7 cellular contexts compared by ENCODE assay signal in genomic region chr7:131634197-131634596, GRCh38.
DNase-seq lines count a peak whose midpoint lies in the region; ATAC-seq, FAIRE-seq and TF ChIP-seq lines count a peak whose summit lies in the region.
"Not testable (repeated sequence)": the region's sequence is repeated elsewhere in the genome, so short reads cannot be mapped to it uniquely, and the experiment has no call there.

No MANE protein-coding gene starts in this region.

- 0 out of 2 replicates have a peak overlapping the region, but pooled peaks have one; percentile 32 for H3K56ac ChIP-seq in IMR-90 (ENCODE audit: extremely low read depth, insufficient read depth, low read length)

- intact Hi-C loops in IMR-90 (cut with micrococcal nuclease); K562 (cut with micrococcal nuclease): not testable (repeated sequence)
- intact Hi-C loops in heart left ventricle (cut with DNase I), result loop anchor here in 2 of 10 donors (5.0 kb wide), 2 partner anchors 77 to 87 kb away; partner anchors contain the start of gene PODXL (in 1 of the 2)

- not testable (repeated sequence) for H2BK12ac ChIP-seq in trophoblast cell (ENCODE audit: low read length)

- TF ChIP-seq CTCF in IMR-90 (conservative IDR thresholded peaks at IDR 0.05; ENCODE audit: low read depth, low read length); K562 (IDR thresholded peaks at IDR 0.05 in 2 of 3, conservative IDR thresholded peaks at IDR 0.05 in 1 of 3; ENCODE audit: insufficient read depth in 2 of 3, low read depth in 1 of 3, low read length in 3 of 3); heart left ventricle (IDR thresholded peaks at IDR 0.05): not testable (repeated sequence)

- not testable (repeated sequence) for H3K4me2 ChIP-seq in IMR-90 (ENCODE audit: low read depth, low read length); K562 (ENCODE audit: insufficient read depth, low read length); trophoblast cell (ENCODE audit: low read length)

- not testable (repeated sequence) for H4K5ac ChIP-seq in IMR-90 (ENCODE audit: low read depth, low read length)

- in situ Hi-C loops in IMR-90 (cut with MboI; ENCODE audit: low sequenced_read_pairs); K562 (cut with MboI): not testable (repeated sequence)

- peak overlapping the region; percentile 42 for H3K14ac ChIP-seq in IMR-90 (replicated peaks; ENCODE audit: low read depth, low read length)
- not testable (repeated sequence) for H3K14ac ChIP-seq in trophoblast cell (ENCODE audit: low read length)

- 0 out of 3 replicates have a peak overlapping the region, but pooled peaks have one; percentile 74 for H2BK15ac ChIP-seq in IMR-90 (ENCODE audit: low read depth, low read length)

- not testable (repeated sequence) for H3K9ac ChIP-seq in IMR-90 (ENCODE audit: low read depth, low read length); K562 (ENCODE audit: insufficient read depth in 1 of 2, low read depth in 2 of 2, low read length in 2 of 2); trophoblast cell (ENCODE audit: low read length)
- peak overlapping the region; percentile 34 for H3K9ac ChIP-seq in SK-N-MC (ENCODE audit: insufficient read length)

- TF ChIP-seq RAD21 in IMR-90 (IDR thresholded peaks at IDR 0.05; ENCODE audit: low read length); K562 (CRISPR knock-in tag; conservative IDR thresholded peaks at IDR 0.05 in 1 of 2, IDR thresholded peaks at IDR 0.05 in 1 of 2): not testable (repeated sequence)

- not testable (repeated sequence) for H3K27me3 ChIP-seq in ACC112 (ENCODE audit: insufficient read depth, low read length); IMR-90 (ENCODE audit: control insufficient read depth, insufficient read depth, low read length); heart left ventricle; trophoblast cell (ENCODE audit: insufficient read depth, low read length)
- H3K27me3 ChIP-seq in K562 (ENCODE audit: control insufficient read depth in 2 of 2, insufficient read depth in 2 of 2, low read length in 2 of 2), result peaks cover 33 to 72% of the 10 kb centered on the region in 2 experiments

- not testable (repeated sequence) for DNase-seq in IMR-90; SK-N-MC (ENCODE audit: low read depth, low spot score); K562 (ENCODE audit: extremely low read depth in 1 of 4, low spot score in 3 of 4); heart left ventricle; trophoblast cell

- not testable (repeated sequence) for TF ChIP-seq POLR2A in IMR-90 (IDR thresholded peaks at IDR 0.05; ENCODE audit: low read depth, low read length); K562 (conservative IDR thresholded peaks at IDR 0.05); heart left ventricle (IDR thresholded peaks at IDR 0.05)

- peak overlapping the region; percentile 87 for H3K27ac ChIP-seq in ACC112 (ENCODE audit: low read depth, low read length)
- H3K27ac ChIP-seq in IMR-90 (ENCODE audit: insufficient read depth, low read length); K562 (ENCODE audit: extremely low read depth, low read depth, low read length); trophoblast cell (ENCODE audit: low read depth, low read length): not testable (repeated sequence)
- peak overlapping the region; percentile 96 for H3K27ac ChIP-seq in SK-N-MC
- peak overlapping the region in 7 of 12 donors; percentile 43 to 79 (median 72) for H3K27ac ChIP-seq in heart left ventricle
- peak overlapping the region; percentile 69 for H3K27ac ChIP-seq in mesodermal cell (ENCODE audit: low read depth, low read length, severe bottlenecking)

- ATAC-seq in IMR-90 (ENCODE audit: low read depth); K562; heart left ventricle: not testable (repeated sequence)

- H2BK120ac ChIP-seq in IMR-90 (ENCODE audit: low read depth, low read length), result peak overlapping the region; percentile 87; the same call in 1 of the 2 replicates
- not testable (repeated sequence) for H2BK120ac ChIP-seq in trophoblast cell (ENCODE audit: insufficient read depth, low read length, poor library complexity)

- not testable (repeated sequence) for H4K20me1 ChIP-seq in IMR-90 (ENCODE audit: insufficient read depth, low read length)
- H4K20me1 ChIP-seq in K562 (replicated peaks; ENCODE audit: control insufficient read depth, insufficient read depth, low read length), result peaks cover 17% of the 10 kb centered on the region

- not testable (repeated sequence) for FAIRE-seq in K562 (lab: Jason Lieb, UNC)

- not testable (repeated sequence) for H4K12ac ChIP-seq in trophoblast cell (ENCODE audit: low read depth, low read length)

- not testable (repeated sequence) for H2AK9ac ChIP-seq in IMR-90 (replicated peaks; ENCODE audit: low read depth, low read length, poor library complexity)

- dilution Hi-C loops in IMR-90 (cut with HindIII; ENCODE audit: low sequenced_read_pairs, unreplicated experiment), result not testable (repeated sequence)

- not testable (repeated sequence) for H3K18ac ChIP-seq in IMR-90 (ENCODE audit: low read depth, low read length); trophoblast cell (ENCODE audit: low read length)

- BruUV-seq in IMR-90 (replicated peaks; lab: Mats Ljungman, UMichigan); K562 (replicated peaks; lab: Mats Ljungman, UMichigan): not testable (repeated sequence)

- H3K9me1 ChIP-seq in IMR-90 (ENCODE audit: insufficient read depth, low read length), result peaks cover 24% of the 10 kb centered on the region
- H3K9me1 ChIP-seq in K562 (ENCODE audit: control insufficient read depth, insufficient read depth, low read length), result not testable (repeated sequence)

- H3K4me1 ChIP-seq in ACC112 (ENCODE audit: control insufficient read depth, insufficient read depth, low read length, unreplicated experiment) (peaks cover 39% of the 10 kb centered on the region), IMR-90 (ENCODE audit: control insufficient read depth, insufficient read depth, low read length) (peaks cover 17% of the 10 kb centered on the region), heart left ventricle (peaks cover 0 to 54% (median 29%) of the 10 kb centered on the region in 12 donors), mesodermal cell (ENCODE audit: control insufficient read depth, insufficient read depth, low read length, poor library complexity, severe bottlenecking) (peaks cover 39% of the 10 kb centered on the region), trophoblast cell (ENCODE audit: control insufficient read depth in 1 of 2, insufficient read depth in 2 of 2, low read length in 2 of 2) (peaks cover 40 to 47% of the 10 kb centered on the region in 2 experiments)
- H3K4me1 ChIP-seq in K562 (replicated peaks in 1 of 2; ENCODE audit: control insufficient read depth in 2 of 2, insufficient read depth in 2 of 2, low read length in 2 of 2), result not testable (repeated sequence)

- H3K79me1 ChIP-seq in IMR-90 (ENCODE audit: low read depth in 1 of 2, low read length in 2 of 2), result not testable (repeated sequence)
- peaks cover 31% of the 10 kb centered on the region for H3K79me1 ChIP-seq in trophoblast cell (ENCODE audit: low read length)

- TF ChIP-seq EP300 in K562 (IDR thresholded peaks at IDR 0.05; ENCODE audit: low read length), result not testable (repeated sequence)

- H3K4ac ChIP-seq in IMR-90 (ENCODE audit: low read depth, low read length), result peak overlapping the region; percentile 74; the same call in 1 of the 2 replicates
- H3K4ac ChIP-seq in trophoblast cell (ENCODE audit: low read depth, low read length), result not testable (repeated sequence)

- CTCF ChIA-PET in IMR-90 (lab: Yijun Ruan, JAX), result interaction anchor here (1.0 to 1.4 kb wide), 2 partner anchors 8 to 123 kb away, joined by 3 to 4 read pairs; no protein-coding TSS in a partner anchor
- CTCF ChIA-PET in K562 (lab: Yijun Ruan, JAX; ENCODE audit: low intra/inter-chr PET ratio), result not testable (repeated sequence)

- POLR2A ChIA-PET in IMR-90 (lab: Charles Lee; ENCODE audit: unreplicated experiment), result not testable (repeated sequence)
- POLR2A ChIA-PET in K562 (lab: Yijun Ruan, JAX), result interaction anchor here (0.7 to 1.2 kb wide), 2 partner anchors 48 to 598 kb away, joined by 3 to 6 read pairs; no protein-coding TSS in a partner anchor

- peak overlapping the region; percentile 60; the same call in 1 of the 2 replicates for H2BK20ac ChIP-seq in IMR-90 (ENCODE audit: low read depth, low read length)

- H2BK5ac ChIP-seq in IMR-90 (ENCODE audit: low read depth, low read length, poor library complexity, severe bottlenecking), result peak overlapping the region; percentile 69
- not testable (repeated sequence) for H2BK5ac ChIP-seq in trophoblast cell (ENCODE audit: low read depth, low read length, poor library complexity)

- not testable (repeated sequence) for H2AK5ac ChIP-seq in IMR-90 (ENCODE audit: low read depth, low read length); trophoblast cell (ENCODE audit: low read length)

- H3K79me2 ChIP-seq in ACC112 (ENCODE audit: control insufficient read depth, insufficient read depth, low read length, unreplicated experiment); K562 (ENCODE audit: control insufficient read depth, insufficient read depth, low read length); trophoblast cell (ENCODE audit: control insufficient read depth, insufficient read depth, low read length, poor library complexity): not testable (repeated sequence)

- H3K4me3 ChIP-seq in ACC112 (ENCODE audit: low read depth, low read length); IMR-90 (ENCODE audit: insufficient read depth, low read depth, low read length); K562; heart left ventricle; mesodermal cell (ENCODE audit: extremely low read depth, insufficient read depth, low read length, poor library complexity, severe bottlenecking); trophoblast cell (ENCODE audit: low read depth, low read length): not testable (repeated sequence)
- H3K4me3 ChIP-seq in SK-N-MC, result peak overlapping the region; percentile 34; the same call in 1 of the 2 replicates

- H2AFZ ChIP-seq in ACC112 (ENCODE audit: low read length, unreplicated experiment); K562 (ENCODE audit: low read depth, low read length); trophoblast cell (ENCODE audit: insufficient read depth, low read length, poor library complexity): not testable (repeated sequence)
- peak overlapping the region; percentile 78 for H2AFZ ChIP-seq in IMR-90 (replicated peaks; ENCODE audit: low read length, poor library complexity)

- H3K9me3 ChIP-seq in IMR-90 (ENCODE audit: control insufficient read depth, insufficient read depth, low read length); SK-N-MC (ENCODE audit: low read depth, low read length); K562 (replicated peaks; ENCODE audit: control insufficient read depth, insufficient read depth, low read depth, low read length); heart left ventricle; mesodermal cell (ENCODE audit: control insufficient read depth, low read length); trophoblast cell (ENCODE audit: insufficient read depth, low read depth, low read length): not testable (repeated sequence)

- peak overlapping the region; percentile 52 to 70; a peak in 1 of 4 replicates for H4K8ac ChIP-seq in IMR-90 (ENCODE audit: low read depth in 2 of 2, low read length in 2 of 2)
- not testable (repeated sequence) for H4K8ac ChIP-seq in trophoblast cell (ENCODE audit: low read depth, low read length)

- H3K36me3 ChIP-seq in ACC112 (ENCODE audit: insufficient read depth, low read length); IMR-90 (ENCODE audit: control insufficient read depth, insufficient read depth, low read length); SK-N-MC (ENCODE audit: insufficient read depth, low read length); K562 (ENCODE audit: control insufficient read depth, insufficient read depth, low read length); heart left ventricle; mesodermal cell (ENCODE audit: control insufficient read depth, insufficient read depth, low read length); trophoblast cell (ENCODE audit: control insufficient read depth in 1 of 2, insufficient read depth in 2 of 2, low read length in 2 of 2): not testable (repeated sequence)

- not testable (repeated sequence) for H4K91ac ChIP-seq in IMR-90 (ENCODE audit: insufficient read depth, low read depth, low read length)
- H4K91ac ChIP-seq in trophoblast cell (ENCODE audit: low read depth, low read length), result peak overlapping the region; percentile 84

- peak overlapping the region; percentile 39; the same call in 1 of the 2 replicates for H3K23ac ChIP-seq in IMR-90 (ENCODE audit: low read depth, low read length)
- H3K23ac ChIP-seq in trophoblast cell (ENCODE audit: low read length), result not testable (repeated sequence)
